Comparison of ENCODE assay signal across 11 cellular contexts in genomic region chr6:28537065-28537464, GRCh38. TPM values are rescaled to one million over a fixed set of nuclear protein-coding genes. Genes with fewer than 3 reads are reported as not detected.
DNase-seq lines count a peak whose midpoint lies in the region; ATAC-seq and TF ChIP-seq lines count a peak whose summit lies in the region.
"Had no signal": no experiment of that assay in that cellular context is flagged by ENCODE, and none has a peak within 500 bp of the region (broad histone marks: within the 10 kb centered on the region; RNA-seq: fewer than 3 reads in every experiment).

No MANE protein-coding gene starts in this region.

- intact Hi-C loops in activated T-helper 1 cell treated with anti-CD3 and anti-CD28 coated beads, Interleukin-12 subunit alpha, Interleukin-12 subunit beta, Interleukin-2, Interleukin-4 antibody, amounts not matched to agents 30 ng/mL and 10 ng/mL and 1 ng/mL, durations not matched to agents 14 hours and 24 hours and 36 hours (cut with micrococcal nuclease) = no loop called here
- intact Hi-C loops in left cardiac atrium (cut with DNase I) = no loop called here

- H3K36me3 Mint-ChIP-seq in activated naive CD4-positive, alpha-beta T cell treated with anti-CD3 and anti-CD28 coated beads, Interleukin-2, amount 10 ng/mL, durations not matched to agents 7 days and 5 days = peaks cover 3% of the 10 kb centered on the region
- no peaks in the 10 kb centered on the region for H3K36me3 Mint-ChIP-seq in activated T-helper 1 cell treated with anti-CD3 and anti-CD28 coated beads, Interleukin-12 subunit alpha, Interleukin-12 subunit beta, Interleukin-2, Interleukin-4 antibody, amounts not matched to agents 30 ng/mL and 10 ng/mL and 1 ng/mL, durations not matched to agents 14 hours and 24 hours and 36 hours (ENCODE audit: low read depth)

- H3K27ac Mint-ChIP-seq in activated naive CD4-positive, alpha-beta T cell treated with anti-CD3 and anti-CD28 coated beads, Interleukin-2, amount 10 ng/mL, durations not matched to agents 7 days and 5 days = no peak overlapping the region
- no peak overlapping the region for H3K27ac Mint-ChIP-seq in activated T-helper 1 cell treated with anti-CD3 and anti-CD28 coated beads, Interleukin-12 subunit alpha, Interleukin-12 subunit beta, Interleukin-2, Interleukin-4 antibody, amounts not matched to agents 30 ng/mL and 10 ng/mL and 1 ng/mL, durations not matched to agents 14 hours and 24 hours and 36 hours
- H3K27ac Mint-ChIP-seq: memory B cell had no signal

- H3K79me2 ChIP-seq in hepatocyte = no peaks in the 10 kb centered on the region

- peak overlapping the region; percentile 72 for H3K4me2 ChIP-seq in hepatocyte

- peak overlapping the region; percentile 44 for H3K27ac ChIP-seq in hepatocyte

- H3K9me3 Mint-ChIP-seq in activated naive CD4-positive, alpha-beta T cell treated with anti-CD3 and anti-CD28 coated beads, Interleukin-2, amount 10 ng/mL, durations not matched to agents 7 days and 5 days = peaks cover 6% of the 10 kb centered on the region
- peaks cover 8% of the 10 kb centered on the region for H3K9me3 Mint-ChIP-seq in activated T-helper 1 cell treated with anti-CD3 and anti-CD28 coated beads, Interleukin-12 subunit alpha, Interleukin-12 subunit beta, Interleukin-2, Interleukin-4 antibody, amounts not matched to agents 30 ng/mL and 10 ng/mL and 1 ng/mL, durations not matched to agents 14 hours and 24 hours and 36 hours

- WGBS in hepatocyte (ENCODE audit: low lambda C conversion rate, missing lambda C conversion rate) = 5% methylated on average over 18 of the region's 18 CpGs

- no peaks in the 10 kb centered on the region for H3K4me1 ChIP-seq in hepatocyte (ENCODE audit: insufficient read depth)

- DNase-seq in activated naive CD4-positive, alpha-beta T cell treated with anti-CD3 and anti-CD28 coated beads, Interleukin-2, amount 10 ng/mL, durations not matched to agents 7 days and 5 days = no peak
- no peak for DNase-seq in activated naive CD4-positive, alpha-beta T cell treated with Interleukin-2 at 50 U/mL for 16 hours
- no peak for DNase-seq in activated T-helper 1 cell treated with anti-CD3 and anti-CD28 coated beads, Interleukin-12 subunit alpha, Interleukin-12 subunit beta, Interleukin-2, Interleukin-4 antibody, amounts not matched to agents 30 ng/mL and 10 ng/mL and 1 ng/mL, durations not matched to agents 14 hours and 24 hours and 36 hours (ENCODE audit: low spot score)
- DNase-seq in hepatocyte (ENCODE audit: low spot score) (peak; percentile 37), left cardiac atrium (no peak), NCI-H1105 (lab: John Stamatoyannopoulos, UW) (no peak), mesenteric fat pad (ENCODE audit: low spot score) (no peak)
- DNase-seq in stimulated activated naive CD8-positive, alpha-beta T cell treated with anti-CD3 and anti-CD28 coated beads, Interleukin-15, Interleukin-2, amounts not matched to agents 100 U/mL and 50 U/mL, for 24 hours = no peak
- DNase-seq: NCI-H1694 had no signal

- no peaks in the 10 kb centered on the region for H3K27me3 ChIP-seq in hepatocyte

- peak overlapping the region; percentile 62 for H2AFZ ChIP-seq in hepatocyte

- H3K4me3 ChIP-seq in hepatocyte = peak overlapping the region; percentile 27

- H3K9me2 ChIP-seq in hepatocyte (replicated peaks; ENCODE audit: insufficient read depth) = no peaks in the 10 kb centered on the region

- peaks cover 13% of the 10 kb centered on the region for H3K4me1 Mint-ChIP-seq in activated naive CD4-positive, alpha-beta T cell treated with anti-CD3 and anti-CD28 coated beads, Interleukin-2, amount 10 ng/mL, durations not matched to agents 7 days and 5 days
- peaks cover 8% of the 10 kb centered on the region for H3K4me1 Mint-ChIP-seq in activated T-helper 1 cell treated with anti-CD3 and anti-CD28 coated beads, Interleukin-12 subunit alpha, Interleukin-12 subunit beta, Interleukin-2, Interleukin-4 antibody, amounts not matched to agents 30 ng/mL and 10 ng/mL and 1 ng/mL, durations not matched to agents 14 hours and 24 hours and 36 hours (ENCODE audit: low read depth)
- H3K4me1 Mint-ChIP-seq: memory B cell had no signal

- peaks cover 77% of the 10 kb centered on the region for H3K27me3 Mint-ChIP-seq in activated naive CD4-positive, alpha-beta T cell treated with anti-CD3 and anti-CD28 coated beads, Interleukin-2, amount 10 ng/mL, durations not matched to agents 7 days and 5 days
- peaks cover 45% of the 10 kb centered on the region for H3K27me3 Mint-ChIP-seq in activated T-helper 1 cell treated with anti-CD3 and anti-CD28 coated beads, Interleukin-12 subunit alpha, Interleukin-12 subunit beta, Interleukin-2, Interleukin-4 antibody, amounts not matched to agents 30 ng/mL and 10 ng/mL and 1 ng/mL, durations not matched to agents 14 hours and 24 hours and 36 hours (ENCODE audit: insufficient read depth)

- no peaks in the 10 kb centered on the region for H3K36me3 ChIP-seq in hepatocyte (replicated peaks; ENCODE audit: insufficient read depth, low read depth)

- H3K9me3 ChIP-seq in hepatocyte (ENCODE audit: low read depth) = no peaks in the 10 kb centered on the region

- peak; percentile 36 for ATAC-seq in stimulated activated naive CD8-positive, alpha-beta T cell treated with anti-CD3 and anti-CD28 coated beads, Interleukin-15, Interleukin-2, amounts not matched to agents 100 U/mL and 50 U/mL, for 24 hours
- ATAC-seq in left cardiac atrium = no peak

- no peaks in the 10 kb centered on the region for H4K20me1 ChIP-seq in hepatocyte (ENCODE audit: insufficient read depth, poor library complexity, severe bottlenecking)

- H3K4me3 Mint-ChIP-seq in activated naive CD4-positive, alpha-beta T cell treated with anti-CD3 and anti-CD28 coated beads, Interleukin-2, amount 10 ng/mL, durations not matched to agents 7 days and 5 days = peak overlapping the region; percentile 11
- peak overlapping the region; percentile 53 for H3K4me3 Mint-ChIP-seq in activated T-helper 1 cell treated with anti-CD3 and anti-CD28 coated beads, Interleukin-12 subunit alpha, Interleukin-12 subunit beta, Interleukin-2, Interleukin-4 antibody, amounts not matched to agents 30 ng/mL and 10 ng/mL and 1 ng/mL, durations not matched to agents 14 hours and 24 hours and 36 hours
- H3K4me3 Mint-ChIP-seq: memory B cell had no signal

- no peak for TF ChIP-seq CTCF in hepatocyte (IDR thresholded peaks at IDR 0.05; ENCODE audit: poor library complexity)

- CTCF ChIA-PET in activated naive CD4-positive, alpha-beta T cell treated with anti-CD3 and anti-CD28 coated beads, Interleukin-2, amount 10 ng/mL, durations not matched to agents 7 days and 5 days (lab: Charles Lee) = interaction anchor here (0.6 kb wide), 1 partner anchor 31 kb away, joined by 3 read pairs; no protein-coding TSS in a partner anchor

RNA-seq across cellular contexts. Expression of gene GPX5, which starts 11.4 kb away (rescaled TPM):
- not detected in 2 replicates for total RNA-seq in activated T-helper 1 cell treated with anti-CD3 and anti-CD28 coated beads, Interleukin-12 subunit alpha, Interleukin-12 subunit beta, Interleukin-2, Interleukin-4 antibody, amounts not matched to agents 30 ng/mL and 10 ng/mL and 1 ng/mL, durations not matched to agents 14 hours and 24 hours and 36 hours
- total RNA-seq in hepatocyte = not detected in 2 replicates
- not detected in 2 replicates for polyA plus RNA-seq in hepatocyte
- total RNA-seq in left cardiac atrium = not detected
- total RNA-seq in mesenteric fat pad = not detected
- total RNA-seq: T-helper 2 cell treated with Interferon-gamma antibody and Interleukin-4, amounts not matched to agents 100 ng/mL and 5 ng/mL, for 36 hours had no signal

RNA-seq across cellular contexts. Expression of gene GPX6, which starts 21.5 kb away (rescaled TPM):
- not detected in 2 replicates for total RNA-seq in activated T-helper 1 cell treated with anti-CD3 and anti-CD28 coated beads, Interleukin-12 subunit alpha, Interleukin-12 subunit beta, Interleukin-2, Interleukin-4 antibody, amounts not matched to agents 30 ng/mL and 10 ng/mL and 1 ng/mL, durations not matched to agents 14 hours and 24 hours and 36 hours
- not detected in 2 replicates for total RNA-seq in hepatocyte
- 0.41 TPM in 1 of 2 replicates, not detected in the other for polyA plus RNA-seq in hepatocyte
- total RNA-seq in left cardiac atrium = not detected
- total RNA-seq in mesenteric fat pad = not detected
- total RNA-seq: T-helper 2 cell treated with Interferon-gamma antibody and Interleukin-4, amounts not matched to agents 100 ng/mL and 5 ng/mL, for 36 hours had no signal
